21 cellular contexts compared by ENCODE assay signal in genomic region chr12:45355750-45356149, GRCh38.
DNase-seq lines count a peak whose midpoint lies in the region; ATAC-seq, FAIRE-seq and TF ChIP-seq lines count a peak whose summit lies in the region.
"Had no signal": no experiment of that assay in that cellular context is flagged by ENCODE, and none has a peak within 500 bp of the region (broad histone marks: within the 10 kb centered on the region; RNA-seq: fewer than 3 reads in every experiment).

No MANE protein-coding gene starts in this region.

- CTCF ChIA-PET in OCI-LY7 (lab: Charles Lee; ENCODE audit: unreplicated experiment): no interaction called here

- ATAC-seq in foreskin keratinocyte (peak; percentile 63), gastrocnemius medialis (no peak)

- no peaks in the 10 kb centered on the region for H3K9me3 ChIP-seq in gastrocnemius medialis
- no peaks in the 10 kb centered on the region for H3K9me3 ChIP-seq in OCI-LY7 (ENCODE audit: low read length)
- H3K9me3 ChIP-seq: thyroid gland had no signal

- H4K20me1 ChIP-seq in OCI-LY7 (ENCODE audit: insufficient read depth, low read length): no peaks in the 10 kb centered on the region
- H4K20me1 ChIP-seq: BLaER1 had no signal

- no peaks in the 10 kb centered on the region for H3K4me1 ChIP-seq in foreskin keratinocyte
- H3K4me1 ChIP-seq in gastrocnemius medialis: peaks cover 22 to 34% of the 10 kb centered on the region in 2 donors
- peaks cover 2% of the 10 kb centered on the region for H3K4me1 ChIP-seq in OCI-LY7 (ENCODE audit: insufficient read depth, low read length, poor library complexity, severe bottlenecking)

- POLR2A ChIA-PET in OCI-LY7 (lab: Charles Lee): no interaction called here

- BruUV-seq in OCI-LY7 (replicated peaks; lab: Mats Ljungman, UMichigan): no TSS peak

- intact Hi-C loops in gastrocnemius medialis (cut with DNase I; ENCODE audit: low total_unique reads): no loop called here
- intact Hi-C loops in OCI-LY7 (cut with micrococcal nuclease; ENCODE audit: unreplicated experiment): no loop called here

- H3K27ac ChIP-seq in foreskin keratinocyte (no peak overlapping the region), gastrocnemius medialis (peak overlapping the region in 3 of 4 donors; percentile 33 to 45 (median 37)), OCI-LY7 (ENCODE audit: low read depth, low read length, poor library complexity, severe bottlenecking) (no peak overlapping the region)
- H3K27ac ChIP-seq: BLaER1, thyroid gland had no signal

- H3K4me2 ChIP-seq in OCI-LY7 (ENCODE audit: low read length): no peak overlapping the region
- H3K4me2 ChIP-seq: BLaER1 had no signal

- FAIRE-seq in RCC 7860 (lab: Jason Lieb, UNC): no peak

- in situ Hi-C loops in gastrocnemius medialis (cut with MboI; ENCODE audit: low sequenced_read_pairs in 4 of 4): no loop called here

- no peaks in the 10 kb centered on the region for H3K9me2 ChIP-seq in OCI-LY7 (ENCODE audit: insufficient read depth, low read length)

- H3K36me3 ChIP-seq in gastrocnemius medialis (peaks cover 3 to 42% of the 10 kb centered on the region in 2 donors), OCI-LY7 (ENCODE audit: insufficient read depth, low read length) (no peaks in the 10 kb centered on the region; the same call in 1 of the 2 replicates)

- no peaks in the 10 kb centered on the region for H3K79me2 ChIP-seq in OCI-LY7 (ENCODE audit: insufficient read depth, low read depth, low read length)

- TF ChIP-seq CTCF in foreskin keratinocyte (conservative IDR thresholded peaks at IDR 0.05): no peak
- TF ChIP-seq CTCF in gastrocnemius medialis (IDR thresholded peaks at IDR 0.05 in 4 of 5, conservative IDR thresholded peaks at IDR 0.05 in 1 of 5): no peak
- no peak for TF ChIP-seq CTCF in OCI-LY7 (conservative IDR thresholded peaks at IDR 0.05; ENCODE audit: low read length)

- H3K4me3 ChIP-seq in gastrocnemius medialis: no peak overlapping the region
- no peak overlapping the region for H3K4me3 ChIP-seq in OCI-LY7 (ENCODE audit: low read depth, low read length, poor library complexity, severe bottlenecking)
- H3K4me3 ChIP-seq: BLaER1, coronary artery, thyroid gland had no signal

- no peak overlapping the region for H2AFZ ChIP-seq in OCI-LY7 (ENCODE audit: low read length)

- H3K27me3 ChIP-seq in foreskin keratinocyte: no peaks in the 10 kb centered on the region
- H3K27me3 ChIP-seq in gastrocnemius medialis: no peaks in the 10 kb centered on the region
- H3K27me3 ChIP-seq: BLaER1, thyroid gland had no signal

- DNase-seq in ELR (ENCODE audit: low read depth): peak; percentile 47
- DNase-seq in RCC 7860 (ENCODE audit: low spot score): peak; percentile 16
- DNase-seq in foreskin keratinocyte: peak in 1 of 2 donors; percentile 32
- DNase-seq in gastrocnemius medialis: no peak
- DNase-seq in NCI-H1417 treated with DMSO at 0.1 percent for 48 hours (lab: John Stamatoyannopoulos, UW): no peak
- no peak for DNase-seq in D341Med (ENCODE audit: low spot score)
- no peak for DNase-seq in NCI-H2227 treated with DMSO at 0.1 percent for 48 hours (lab: John Stamatoyannopoulos, UW)
- no peak for DNase-seq in OCI-LY7 (ENCODE audit: low spot score)
- DNase-seq: amniotic stem cell; DMS53; glutamatergic neuron; midbrain; MM.1S; NCI-H2029; NCI-H526 treated with DMSO at 0.1 percent for 48 hours; occipital lobe; stimulated activated CD4-positive, alpha-beta T cell treated with anti-CD3 and anti-CD28 coated beads, Interleukin-4, amount 100 ng/mL, for 24 hours; stimulated activated CD8-positive, alpha-beta memory T cell treated with anti-CD3 and anti-CD28 coated beads, Interleukin-4, amount 100 ng/mL, for 48 hours; thyroid gland had no signal

- no peak for TF ChIP-seq POLR2A in gastrocnemius medialis (IDR thresholded peaks at IDR 0.05)

Comparison
In these comparisons a context has a peak if more than half of its experiments do, and no peak if none do; other contexts are left out.
1. DNase-seq: peak in ELR (single experiment) and RCC 7860 (single experiment); none in gastrocnemius medialis (0 of 2), NCI-H1417 treated with DMSO at 0.1 percent for 48 hours (single experiment), D341Med (single experiment), NCI-H2227 treated with DMSO at 0.1 percent for 48 hours (single experiment) and OCI-LY7 (single experiment).
2. H3K27ac ChIP-seq: peak in gastrocnemius medialis (3 of 4); none in foreskin keratinocyte (single experiment) and OCI-LY7 (single experiment).